Comparison of ENCODE assay signal across 1 cellular context in genomic region chr14:49767473-49768300, GRCh38.
TF ChIP-seq lines count a peak whose summit lies in the region.

TSS of gene KLHDC2 (plus strand) at chr14:49768153. CDS start at chr14:49768469, 316 bp downstream.

TF ChIP-seq in K562, 482 proteins besides CTCF, POLR2A, EP300 and RAD21 (continued from another document and continues in another):
- peak; percentile 75 for TF ChIP-seq MGA (IDR thresholded peaks at IDR 0.05)
- peak; percentile 77 for TF ChIP-seq ZFX (CRISPR knock-in tag; IDR thresholded peaks at IDR 0.05)
- 0 out of 2 replicates have a peak, but pooled peaks have one; percentile 18 for TF ChIP-seq ZNF589 (CRISPR knock-in tag; IDR thresholded peaks at IDR 0.05; ENCODE audit: low read depth)
- 0 out of 2 replicates have a peak, but pooled peaks have one; percentile 11 for TF ChIP-seq MITF (IDR thresholded peaks at IDR 0.05)
- peak; percentile 36; the same call in 1 of the 2 replicates for TF ChIP-seq ERF (CRISPR knock-in tag; IDR thresholded peaks at IDR 0.05)
- peak; percentile 79 for TF ChIP-seq POLR2H (tag; IDR thresholded peaks at IDR 0.05; ENCODE audit: low read depth)
- peak; percentile 69 for TF ChIP-seq SIN3B (IDR thresholded peaks at IDR 0.05; ENCODE audit: low read depth)
- peak; percentile 45; the same call in 1 of the 2 replicates for TF ChIP-seq ZNF395 (CRISPR knock-in tag; IDR thresholded peaks at IDR 0.05)
- no peak for TF ChIP-seq ZZZ3 (IDR thresholded peaks at IDR 0.05)
- peak; percentile 58; the same call in 1 of the 2 replicates for TF ChIP-seq ZNF609 (CRISPR knock-in tag; IDR thresholded peaks at IDR 0.05; ENCODE audit: borderline replicate concordance)
- peak; percentile 22 for TF ChIP-seq RBBP5 (IDR thresholded peaks at IDR 0.05; ENCODE audit: borderline replicate concordance, insufficient read depth, low read length, poor library complexity, severe bottlenecking)
- TF ChIP-seq BCLAF1 (IDR thresholded peaks at IDR 0.05; ENCODE audit: borderline replicate concordance in 1 of 2, control insufficient read depth in 1 of 2, low read depth in 2 of 2, low read length in 1 of 2), result no peak; a peak in 1 of 4 replicates
- peak; percentile 69 for TF ChIP-seq CCNT2 (IDR thresholded peaks at IDR 0.05; ENCODE audit: borderline replicate concordance, extremely low read depth, insufficient read length, low read depth, low read length)
- 0 out of 4 replicates have a peak, but pooled peaks of 1 of the 2 experiments have one; percentile 30 for TF ChIP-seq FOXA3 (CRISPR knock-in tag; conservative IDR thresholded peaks at IDR 0.05 in 1 of 2, IDR thresholded peaks at IDR 0.05 in 1 of 2)
- no peak for TF ChIP-seq PBX2 (CRISPR knock-in tag; IDR thresholded peaks at IDR 0.05; ENCODE audit: low read depth)
- no peak for TF ChIP-seq PBX2 (tag; conservative IDR thresholded peaks at IDR 0.05; ENCODE audit: low read depth)
- TF ChIP-seq MNT (conservative IDR thresholded peaks at IDR 0.05), result peak in 1 of 2 experiments; percentile 64; a peak in 3 of 4 replicates
- TF ChIP-seq TFAM (CRISPR knock-in tag; conservative IDR thresholded peaks at IDR 0.05), result no peak
- TF ChIP-seq CREB1 (IDR thresholded peaks at IDR 0.05), result no peak; the same call in 1 of the 2 replicates
- TF ChIP-seq CREB1 (CRISPR knock-in tag; IDR thresholded peaks at IDR 0.05), result 0 out of 2 replicates have a peak, but pooled peaks have one; percentile 45
